ENCODE assay signal across 6 cellular contexts in genomic region chr11:574632-575323, GRCh38. TPM values are rescaled to one million over a fixed set of nuclear protein-coding genes. Genes with fewer than 3 reads are reported as not detected.
A peak's percentile ranks its signal among the peaks of the same experiment; 100 is the strongest.
DNase-seq lines count a peak whose midpoint lies in the region; ATAC-seq and TF ChIP-seq lines count a peak whose summit lies in the region.

No MANE protein-coding gene starts in this region.

- H3K27ac Mint-ChIP-seq in activated T-helper 1 cell treated with anti-CD3 and anti-CD28 coated beads, Interleukin-12 subunit alpha, Interleukin-12 subunit beta, Interleukin-2, Interleukin-4 antibody, amounts not matched to agents 30 ng/mL and 10 ng/mL and 1 ng/mL, durations not matched to agents 14 hours and 24 hours and 36 hours, result peak overlapping the region; percentile 26

- H3K27ac ChIP-seq in mesodermal cell (ENCODE audit: low read depth, low read length, severe bottlenecking), result no peak overlapping the region

- H3K4me3 ChIP-seq in GM06990 (replicated peaks; ENCODE audit: low read depth, low read length), result peak overlapping the region; percentile 61
- peak overlapping the region; percentile 50 for H3K4me3 ChIP-seq in mesodermal cell (ENCODE audit: extremely low read depth, insufficient read depth, low read length, poor library complexity, severe bottlenecking)

- H3K4me1 Mint-ChIP-seq in activated T-helper 1 cell treated with anti-CD3 and anti-CD28 coated beads, Interleukin-12 subunit alpha, Interleukin-12 subunit beta, Interleukin-2, Interleukin-4 antibody, amounts not matched to agents 30 ng/mL and 10 ng/mL and 1 ng/mL, durations not matched to agents 14 hours and 24 hours and 36 hours (ENCODE audit: low read depth), result peaks cover 36% of the 10 kb centered on the region

- no peak for DNase-seq in GM06990 (ENCODE audit: extremely low read depth, insufficient read length)
- no peak for DNase-seq in activated T-helper 1 cell treated with anti-CD3 and anti-CD28 coated beads, Interleukin-12 subunit alpha, Interleukin-12 subunit beta, Interleukin-2, Interleukin-4 antibody, amounts not matched to agents 30 ng/mL and 10 ng/mL and 1 ng/mL, durations not matched to agents 14 hours and 24 hours and 36 hours (ENCODE audit: low spot score)
- no peak for DNase-seq in NCI-H2196 (lab: John Stamatoyannopoulos, UW; ENCODE audit: unreplicated experiment)
- DNase-seq in SW 1271 (lab: John Stamatoyannopoulos, UW), result no peak

- WGBS in mesodermal cell (ENCODE audit: insufficient coverage in 2 of 2), 2 experiments, result 14 to 19% methylated on average over 21 to 24 of the region's 28 CpGs

- TF ChIP-seq CTCF in GM06990 (IDR thresholded peaks at IDR 0.05; ENCODE audit: insufficient read depth, low read length, poor library complexity, severe bottlenecking), result no peak

- H3K9me3 Mint-ChIP-seq in activated T-helper 1 cell treated with anti-CD3 and anti-CD28 coated beads, Interleukin-12 subunit alpha, Interleukin-12 subunit beta, Interleukin-2, Interleukin-4 antibody, amounts not matched to agents 30 ng/mL and 10 ng/mL and 1 ng/mL, durations not matched to agents 14 hours and 24 hours and 36 hours, result no peaks in the 10 kb centered on the region

- intact Hi-C loops in activated T-helper 1 cell treated with anti-CD3 and anti-CD28 coated beads, Interleukin-12 subunit alpha, Interleukin-12 subunit beta, Interleukin-2, Interleukin-4 antibody, amounts not matched to agents 30 ng/mL and 10 ng/mL and 1 ng/mL, durations not matched to agents 14 hours and 24 hours and 36 hours (cut with micrococcal nuclease), result loop anchor here (1.0 to 5.0 kb wide), 4 partner anchors 14 to 367 kb away; partner anchors contain the start of genes BET1L, LMNTD2, RASSF7 and RIC8A

- H3K9me3 ChIP-seq in mesodermal cell (ENCODE audit: control insufficient read depth, low read length), result no peaks in the 10 kb centered on the region

- peaks cover 4% of the 10 kb centered on the region for H3K36me3 Mint-ChIP-seq in activated T-helper 1 cell treated with anti-CD3 and anti-CD28 coated beads, Interleukin-12 subunit alpha, Interleukin-12 subunit beta, Interleukin-2, Interleukin-4 antibody, amounts not matched to agents 30 ng/mL and 10 ng/mL and 1 ng/mL, durations not matched to agents 14 hours and 24 hours and 36 hours (ENCODE audit: low read depth)

- peak overlapping the region; percentile 83 for H3K4me3 Mint-ChIP-seq in activated T-helper 1 cell treated with anti-CD3 and anti-CD28 coated beads, Interleukin-12 subunit alpha, Interleukin-12 subunit beta, Interleukin-2, Interleukin-4 antibody, amounts not matched to agents 30 ng/mL and 10 ng/mL and 1 ng/mL, durations not matched to agents 14 hours and 24 hours and 36 hours

- no peak for ATAC-seq in HG03520 (IDR thresholded peaks at IDR 0.05; ENCODE audit: unreplicated experiment)

- peaks cover 36% of the 10 kb centered on the region for H3K4me1 ChIP-seq in mesodermal cell (ENCODE audit: control insufficient read depth, insufficient read depth, low read length, poor library complexity, severe bottlenecking)

- peaks cover 2% of the 10 kb centered on the region; the same call in 1 of the 2 replicates for H3K27me3 ChIP-seq in GM06990 (replicated peaks; ENCODE audit: control insufficient read depth, insufficient read depth, low read length)

- H3K36me3 ChIP-seq in GM06990 (ENCODE audit: control insufficient read depth, insufficient read depth, low read length), result no peaks in the 10 kb centered on the region; the same call in 1 of the 2 replicates
- peaks cover 15% of the 10 kb centered on the region for H3K36me3 ChIP-seq in mesodermal cell (ENCODE audit: control insufficient read depth, insufficient read depth, low read length)

- peaks cover 15% of the 10 kb centered on the region for H3K27me3 Mint-ChIP-seq in activated T-helper 1 cell treated with anti-CD3 and anti-CD28 coated beads, Interleukin-12 subunit alpha, Interleukin-12 subunit beta, Interleukin-2, Interleukin-4 antibody, amounts not matched to agents 30 ng/mL and 10 ng/mL and 1 ng/mL, durations not matched to agents 14 hours and 24 hours and 36 hours (ENCODE audit: insufficient read depth)

RNA-seq across cellular contexts. Expression of gene PHRF1, which starts 1.5 kb away (rescaled TPM):
- total RNA-seq in activated T-helper 1 cell treated with anti-CD3 and anti-CD28 coated beads, Interleukin-12 subunit alpha, Interleukin-12 subunit beta, Interleukin-2, Interleukin-4 antibody, amounts not matched to agents 30 ng/mL and 10 ng/mL and 1 ng/mL, durations not matched to agents 14 hours and 24 hours and 36 hours, result 58.6 and 59.8 TPM in 2 replicates
- 22.1 TPM for polyA plus RNA-seq in mesodermal cell (2013, experiment 1 of 2)
- polyA plus RNA-seq in mesodermal cell (2013, experiment 2 of 2), result 18.6 TPM

RNA-seq across cellular contexts. Expression of gene RASSF7, which starts 14.0 kb away (rescaled TPM):
- total RNA-seq in activated T-helper 1 cell treated with anti-CD3 and anti-CD28 coated beads, Interleukin-12 subunit alpha, Interleukin-12 subunit beta, Interleukin-2, Interleukin-4 antibody, amounts not matched to agents 30 ng/mL and 10 ng/mL and 1 ng/mL, durations not matched to agents 14 hours and 24 hours and 36 hours, result 15.9 and 19.8 TPM in 2 replicates
- polyA plus RNA-seq in mesodermal cell (2013, experiment 1 of 2), result 5.1 TPM
- 3.9 TPM for polyA plus RNA-seq in mesodermal cell (2013, experiment 2 of 2)

RNA-seq across cellular contexts. Expression of gene LMNTD2, which starts 14.2 kb away (rescaled TPM):
- 0.47 and 0.64 TPM in 2 replicates for total RNA-seq in activated T-helper 1 cell treated with anti-CD3 and anti-CD28 coated beads, Interleukin-12 subunit alpha, Interleukin-12 subunit beta, Interleukin-2, Interleukin-4 antibody, amounts not matched to agents 30 ng/mL and 10 ng/mL and 1 ng/mL, durations not matched to agents 14 hours and 24 hours and 36 hours
- 1.3 TPM for polyA plus RNA-seq in mesodermal cell (2013, experiment 1 of 2)
- polyA plus RNA-seq in mesodermal cell (2013, experiment 2 of 2), result 1.3 TPM

RNA-seq across cellular contexts. Expression of gene LRRC56, which starts 37.5 kb away (rescaled TPM):
- 1.8 and 2.2 TPM in 2 replicates for total RNA-seq in activated T-helper 1 cell treated with anti-CD3 and anti-CD28 coated beads, Interleukin-12 subunit alpha, Interleukin-12 subunit beta, Interleukin-2, Interleukin-4 antibody, amounts not matched to agents 30 ng/mL and 10 ng/mL and 1 ng/mL, durations not matched to agents 14 hours and 24 hours and 36 hours
- polyA plus RNA-seq in mesodermal cell (2013, experiment 1 of 2), result 0.77 TPM
- polyA plus RNA-seq in mesodermal cell (2013, experiment 2 of 2), result 0.66 TPM

RNA-seq across cellular contexts. Expression of gene HRAS, which starts 39.4 kb away (rescaled TPM):
- total RNA-seq in activated T-helper 1 cell treated with anti-CD3 and anti-CD28 coated beads, Interleukin-12 subunit alpha, Interleukin-12 subunit beta, Interleukin-2, Interleukin-4 antibody, amounts not matched to agents 30 ng/mL and 10 ng/mL and 1 ng/mL, durations not matched to agents 14 hours and 24 hours and 36 hours, result 76.6 and 88.7 TPM in 2 replicates
- polyA plus RNA-seq in mesodermal cell (2013, experiment 1 of 2), result 44.8 TPM
- polyA plus RNA-seq in mesodermal cell (2013, experiment 2 of 2), result 42.3 TPM
